ENCODE assay signal across 21 cellular contexts in the genomic region with DNA sequence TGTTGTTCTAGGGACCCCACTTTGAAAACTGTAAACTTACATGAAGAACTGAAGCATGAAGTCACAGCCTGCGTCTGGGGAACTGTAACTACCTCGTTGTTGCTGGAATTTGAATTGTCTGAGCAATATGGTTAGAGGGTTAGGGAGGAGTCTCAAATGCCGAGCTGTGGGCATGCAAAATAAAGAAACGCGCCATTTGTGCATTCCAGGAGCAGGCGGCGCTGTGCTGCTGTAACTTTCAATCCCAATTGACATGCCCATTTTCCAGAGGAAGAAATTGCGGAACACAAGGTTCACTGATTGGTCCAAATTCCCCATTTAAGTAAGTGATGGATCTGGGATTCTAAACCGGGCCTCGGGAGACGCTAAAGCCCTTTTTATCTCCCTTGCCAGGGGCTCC.
"Had no signal": no experiment of that assay in that cellular context is flagged by ENCODE, and none has a peak within 500 bp of the region (broad histone marks: within the 10 kb centered on the region; RNA-seq: fewer than 3 reads in every experiment).

No MANE protein-coding gene starts in this region.

- H3K9me3 ChIP-seq: SK-N-SH had no signal

- H3K9me3 Mint-ChIP-seq: T-cell had no signal

- H3K4me2 ChIP-seq: SK-N-SH had no signal

- H3K36me3 Mint-ChIP-seq: T-cell had no signal

- H3K4me1 Mint-ChIP-seq: T-cell had no signal

- H3K9ac ChIP-seq: SK-N-SH had no signal

- DNase-seq: Karpas-422, KG1, MM.1S, NCI-H1092 treated with DMSO at 0.1 percent for 48 hours, NCI-H1436, NCI-H187, NCI-H2029, NCI-H2081 treated with DMSO at 0.1 percent for 48 hours, NCI-H2171, NCI-H226, NCI-H446, NCI-H510A, NCI-H524 treated with DMSO at 0.1 percent for 48 hours, NCI-H69, NCI-H774, SHP77, SK-N-SH, SW 1271, T-cell had no signal

- H3K27ac Mint-ChIP-seq: T-cell had no signal

- ATAC-seq: T-cell had no signal

- H3K4me3 Mint-ChIP-seq: T-cell had no signal

- FAIRE-seq: HTR-8/SVneo had no signal

- H3K27ac ChIP-seq: RWPE1 had no signal
